9 cellular contexts compared by ENCODE assay signal in the genomic region with DNA sequence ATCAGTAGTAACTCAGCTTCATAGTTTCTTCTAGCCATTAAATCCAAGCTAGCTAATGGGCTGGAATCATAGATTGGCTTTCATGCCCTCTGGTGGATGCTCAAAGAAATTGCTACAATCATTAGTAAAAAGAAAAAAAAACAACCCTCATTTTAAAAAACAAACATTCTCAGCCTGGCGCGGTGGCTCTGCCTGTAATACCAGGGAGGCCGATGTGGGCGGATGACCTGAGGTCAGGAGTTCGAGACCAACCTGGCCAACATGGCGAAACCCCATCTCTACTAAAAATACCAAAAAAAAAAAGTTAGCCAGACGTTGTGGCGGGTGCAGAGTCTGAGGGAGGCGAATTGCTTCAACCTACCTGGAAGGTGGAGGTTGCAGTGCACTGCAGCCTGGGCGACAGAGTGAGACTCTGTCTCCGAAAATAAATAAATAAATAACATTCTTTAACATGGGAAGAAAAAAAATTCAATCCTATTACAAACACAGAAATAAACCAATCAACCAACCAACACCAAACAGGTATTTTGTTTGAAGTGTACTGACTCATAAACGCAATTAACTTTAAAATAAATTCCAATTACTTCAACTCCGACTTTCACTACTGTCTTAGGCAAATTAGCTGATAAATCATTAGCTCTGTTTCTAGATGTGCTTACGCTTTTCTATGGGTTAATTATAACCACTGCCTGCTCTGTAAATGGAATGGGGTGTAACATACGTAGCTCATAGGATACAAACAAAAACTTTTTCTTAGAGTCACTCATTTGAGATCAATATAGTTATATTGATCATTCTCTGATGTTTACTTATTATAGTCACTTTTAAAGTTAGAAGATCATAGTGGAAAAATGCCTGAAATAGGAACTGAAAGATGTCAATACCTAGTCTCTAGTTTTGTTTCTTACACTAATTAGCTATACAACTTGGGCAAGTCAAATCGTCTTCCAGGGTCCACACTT. TPM values are rescaled to one million over a fixed set of nuclear protein-coding genes. Genes with fewer than 3 reads are reported as not detected.
DNase-seq lines count a peak whose midpoint lies in the region; ATAC-seq and TF ChIP-seq lines count a peak whose summit lies in the region.
"Had no signal": no experiment of that assay in that cellular context is flagged by ENCODE, and none has a peak within 500 bp of the region (broad histone marks: within the 10 kb centered on the region; RNA-seq: fewer than 3 reads in every experiment).

No MANE protein-coding gene starts in this region.

- peak overlapping the region in 3 of 59 donors; percentile 29 to 47 (median 39) for H3K27ac ChIP-seq in dorsolateral prefrontal cortex
- H3K27ac ChIP-seq in lung (ENCODE audit: low read depth in 1 of 2, low read length in 1 of 2), result no peak overlapping the region

- H3K9me3 Mint-ChIP-seq in WTC11, result no peaks in the 10 kb centered on the region

- ATAC-seq in GM18873 (IDR thresholded peaks at IDR 0.05; ENCODE audit: low FRiP score, unreplicated experiment) (peak; percentile 57), HG03095 (IDR thresholded peaks at IDR 0.05; ENCODE audit: unreplicated experiment) (peak; percentile 61), WTC11 (peak; percentile 96), lung (ENCODE audit: insufficient read depth, low FRiP score) (peak; percentile 71)

- no peaks in the 10 kb centered on the region for H3K27me3 Mint-ChIP-seq in WTC11 (ENCODE audit: low read depth)

- H3K4me1 Mint-ChIP-seq in WTC11, result no peaks in the 10 kb centered on the region

- POLR2A ChIA-PET in WTC11 (lab: Charles Lee), result interaction anchor here (1.0 kb wide), 1 partner anchor 102 kb away, joined by 4 read pairs; a partner anchor contains a TSS

- H3K9me3 ChIP-seq in BE2C, result no peaks in the 10 kb centered on the region
- no peaks in the 10 kb centered on the region for H3K9me3 ChIP-seq in lung (ENCODE audit: control insufficient read depth in 2 of 2, insufficient read depth in 1 of 2, low read length in 1 of 2)

- H3K36me3 Mint-ChIP-seq in WTC11, result no peaks in the 10 kb centered on the region

- peak; percentile 75 for TF ChIP-seq CTCF in BE2C (IDR thresholded peaks at IDR 0.05; ENCODE audit: low read depth, low read length)
- TF ChIP-seq CTCF in WTC11 (IDR thresholded peaks at IDR 0.05), result peak; percentile 58; the same call in 1 of the 2 replicates
- TF ChIP-seq CTCF in dorsolateral prefrontal cortex (IDR thresholded peaks at IDR 0.05 in 54 of 56, conservative IDR thresholded peaks at IDR 0.05 in 2 of 56; ENCODE audit: low read depth in 1 of 56, partially characterized antibody in 56 of 56), result peak; percentile 44 to 84 (median 71)
- TF ChIP-seq CTCF in lung (IDR thresholded peaks at IDR 0.05; ENCODE audit: control extremely low read depth, extremely low read depth), result peak; percentile 35

- H3K36me3 ChIP-seq in BE2C (no peaks in the 10 kb centered on the region), lung (ENCODE audit: control insufficient read depth in 2 of 2, insufficient read depth in 2 of 2, low read length in 2 of 2) (no peaks in the 10 kb centered on the region)

- H3K4me3 ChIP-seq in BE2C (ENCODE audit: low read depth, low read length) (no peak overlapping the region), dorsolateral prefrontal cortex (peak overlapping the region in 31 of 59 donors; percentile 1 to 51 (median 26)), lung (no peak overlapping the region)

- WGBS in lung, 2 donors, result 30 to 32% methylated on average over 16 of the region's 16 CpGs

- DNase-seq in BE2C, result peak; percentile 40
- peak; percentile 35 for DNase-seq in NCI-H2171 (lab: John Stamatoyannopoulos, UW)
- peak; percentile 78 for DNase-seq in WTC11 (ENCODE audit: low spot score)
- peak in 5 of 10 donors; percentile 28 to 51 (median 44) for DNase-seq in dorsolateral prefrontal cortex
- DNase-seq in lung (ENCODE audit: low spot score), result peak; percentile 35
- DNase-seq in superior temporal gyrus (ENCODE audit: extremely low spot score), result peak; percentile 81

- H3K4me3 Mint-ChIP-seq in WTC11, result peak overlapping the region; percentile 7; the same call in 1 of the 2 replicates

- no peaks in the 10 kb centered on the region for H3K27me3 ChIP-seq in BE2C
- H3K27me3 ChIP-seq in dorsolateral prefrontal cortex, result no peaks in the 10 kb centered on the region
- H3K27me3 ChIP-seq in lung (ENCODE audit: control insufficient read depth, insufficient read depth), result no peaks in the 10 kb centered on the region

- intact Hi-C loops in dorsolateral prefrontal cortex (cut with DNase I), result loop anchor here (5.0 to 10.0 kb wide), 3 partner anchors 88 to 200 kb away; a partner anchor contains a TSS

- H3K27ac Mint-ChIP-seq in WTC11, result 0 out of 2 replicates have a peak overlapping the region, but pooled peaks have one; percentile 50

- H3K4me1 ChIP-seq in BE2C (no peaks in the 10 kb centered on the region), lung (ENCODE audit: control insufficient read depth in 2 of 2, insufficient read depth in 2 of 2, low read length in 2 of 2) (no peaks in the 10 kb centered on the region)

- CTCF ChIA-PET in WTC11 (lab: Charles Lee), result interaction anchor here (0.5 to 2.9 kb wide), 12 partner anchors 8 to 476 kb away, joined by 3 to 17 read pairs (median 4); a partner anchor contains a TSS

TF ChIP-seq in WTC11, 78 proteins besides CTCF, POLR2A, EP300 and RAD21 (continues in another document):
- no peak for TF ChIP-seq SOX15 (CRISPR knock-in tag; IDR thresholded peaks at IDR 0.05)
- no peak for TF ChIP-seq KAT7 (CRISPR knock-in tag; IDR thresholded peaks at IDR 0.05; ENCODE audit: borderline replicate concordance)
- peak; percentile 82 for TF ChIP-seq PRRX2 (CRISPR knock-in tag; IDR thresholded peaks at IDR 0.05)
- no peak; the same call in 1 of the 2 replicates for TF ChIP-seq ETV6 (CRISPR knock-in tag; IDR thresholded peaks at IDR 0.05)
- TF ChIP-seq, protein P1, sequence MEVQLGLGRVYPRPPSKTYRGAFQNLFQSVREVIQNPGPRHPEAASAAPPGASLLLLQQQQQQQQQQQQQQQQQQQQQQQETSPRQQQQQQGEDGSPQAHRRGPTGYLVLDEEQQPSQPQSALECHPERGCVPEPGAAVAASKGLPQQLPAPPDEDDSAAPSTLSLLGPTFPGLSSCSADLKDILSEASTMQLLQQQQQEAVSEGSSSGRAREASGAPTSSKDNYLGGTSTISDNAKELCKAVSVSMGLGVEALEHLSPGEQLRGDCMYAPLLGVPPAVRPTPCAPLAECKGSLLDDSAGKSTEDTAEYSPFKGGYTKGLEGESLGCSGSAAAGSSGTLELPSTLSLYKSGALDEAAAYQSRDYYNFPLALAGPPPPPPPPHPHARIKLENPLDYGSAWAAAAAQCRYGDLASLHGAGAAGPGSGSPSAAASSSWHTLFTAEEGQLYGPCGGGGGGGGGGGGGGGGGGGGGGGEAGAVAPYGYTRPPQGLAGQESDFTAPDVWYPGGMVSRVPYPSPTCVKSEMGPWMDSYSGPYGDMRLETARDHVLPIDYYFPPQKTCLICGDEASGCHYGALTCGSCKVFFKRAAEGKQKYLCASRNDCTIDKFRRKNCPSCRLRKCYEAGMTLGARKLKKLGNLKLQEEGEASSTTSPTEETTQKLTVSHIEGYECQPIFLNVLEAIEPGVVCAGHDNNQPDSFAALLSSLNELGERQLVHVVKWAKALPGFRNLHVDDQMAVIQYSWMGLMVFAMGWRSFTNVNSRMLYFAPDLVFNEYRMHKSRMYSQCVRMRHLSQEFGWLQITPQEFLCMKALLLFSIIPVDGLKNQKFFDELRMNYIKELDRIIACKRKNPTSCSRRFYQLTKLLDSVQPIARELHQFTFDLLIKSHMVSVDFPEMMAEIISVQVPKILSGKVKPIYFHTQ (CRISPR knock-in tag; IDR thresholded peaks at IDR 0.05), result peak; percentile 63; the same call in 1 of the 2 replicates
- TF ChIP-seq, protein P2, sequence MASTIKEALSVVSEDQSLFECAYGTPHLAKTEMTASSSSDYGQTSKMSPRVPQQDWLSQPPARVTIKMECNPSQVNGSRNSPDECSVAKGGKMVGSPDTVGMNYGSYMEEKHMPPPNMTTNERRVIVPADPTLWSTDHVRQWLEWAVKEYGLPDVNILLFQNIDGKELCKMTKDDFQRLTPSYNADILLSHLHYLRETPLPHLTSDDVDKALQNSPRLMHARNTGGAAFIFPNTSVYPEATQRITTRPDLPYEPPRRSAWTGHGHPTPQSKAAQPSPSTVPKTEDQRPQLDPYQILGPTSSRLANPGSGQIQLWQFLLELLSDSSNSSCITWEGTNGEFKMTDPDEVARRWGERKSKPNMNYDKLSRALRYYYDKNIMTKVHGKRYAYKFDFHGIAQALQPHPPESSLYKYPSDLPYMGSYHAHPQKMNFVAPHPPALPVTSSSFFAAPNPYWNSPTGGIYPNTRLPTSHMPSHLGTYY (CRISPR knock-in tag; IDR thresholded peaks at IDR 0.05), result peak; percentile 77; the same call in 1 of the 2 replicates
- TF ChIP-seq, protein P3, sequence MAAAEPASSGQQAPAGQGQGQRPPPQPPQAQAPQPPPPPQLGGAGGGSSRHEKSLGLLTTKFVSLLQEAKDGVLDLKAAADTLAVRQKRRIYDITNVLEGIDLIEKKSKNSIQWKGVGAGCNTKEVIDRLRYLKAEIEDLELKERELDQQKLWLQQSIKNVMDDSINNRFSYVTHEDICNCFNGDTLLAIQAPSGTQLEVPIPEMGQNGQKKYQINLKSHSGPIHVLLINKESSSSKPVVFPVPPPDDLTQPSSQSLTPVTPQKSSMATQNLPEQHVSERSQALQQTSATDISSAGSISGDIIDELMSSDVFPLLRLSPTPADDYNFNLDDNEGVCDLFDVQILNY (CRISPR knock-in tag; IDR thresholded peaks at IDR 0.05), result no peak
- TF ChIP-seq, protein P4, sequence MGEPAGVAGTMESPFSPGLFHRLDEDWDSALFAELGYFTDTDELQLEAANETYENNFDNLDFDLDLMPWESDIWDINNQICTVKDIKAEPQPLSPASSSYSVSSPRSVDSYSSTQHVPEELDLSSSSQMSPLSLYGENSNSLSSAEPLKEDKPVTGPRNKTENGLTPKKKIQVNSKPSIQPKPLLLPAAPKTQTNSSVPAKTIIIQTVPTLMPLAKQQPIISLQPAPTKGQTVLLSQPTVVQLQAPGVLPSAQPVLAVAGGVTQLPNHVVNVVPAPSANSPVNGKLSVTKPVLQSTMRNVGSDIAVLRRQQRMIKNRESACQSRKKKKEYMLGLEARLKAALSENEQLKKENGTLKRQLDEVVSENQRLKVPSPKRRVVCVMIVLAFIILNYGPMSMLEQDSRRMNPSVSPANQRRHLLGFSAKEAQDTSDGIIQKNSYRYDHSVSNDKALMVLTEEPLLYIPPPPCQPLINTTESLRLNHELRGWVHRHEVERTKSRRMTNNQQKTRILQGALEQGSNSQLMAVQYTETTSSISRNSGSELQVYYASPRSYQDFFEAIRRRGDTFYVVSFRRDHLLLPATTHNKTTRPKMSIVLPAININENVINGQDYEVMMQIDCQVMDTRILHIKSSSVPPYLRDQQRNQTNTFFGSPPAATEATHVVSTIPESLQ (CRISPR knock-in tag; IDR thresholded peaks at IDR 0.05), result no peak
- TF ChIP-seq NFYB (CRISPR knock-in tag; conservative IDR thresholded peaks at IDR 0.05; ENCODE audit: low read depth), result no peak

RNA-seq across cellular contexts. Expression of a gene that starts 24.9 kb away (rescaled TPM):
- polyA plus RNA-seq in BE2C (2012; ENCODE audit: insufficient read depth, insufficient read length, low read depth), result not detected
- total RNA-seq in WTC11 (2021), result not detected in 3 replicates
- total RNA-seq in dorsolateral prefrontal cortex, result not detected
- not detected for total RNA-seq in lung
- not detected for polyA plus RNA-seq in lung
- polyA plus RNA-seq: thymus had no signal

RNA-seq across cellular contexts. Expression of a gene that starts 36.8 kb away (rescaled TPM):
- 0.14 TPM for polyA plus RNA-seq in BE2C (2012; ENCODE audit: insufficient read depth, insufficient read length, low read depth)
- not detected in 3 replicates for total RNA-seq in WTC11 (2021)
- total RNA-seq in dorsolateral prefrontal cortex, result 1 to 10 TPM in 71 of 120 experiments, under 1 TPM in 47, not detected in 2; 0.19 to 5.1 (median 1.3) TPM
- total RNA-seq in lung, result 1 to 10 TPM in 1 of 2 donors, under 1 TPM in 1; 0.26 to 2.0 TPM
- under 1 TPM; 0.16 to 0.65 TPM for polyA plus RNA-seq in lung

Comparison
In these comparisons a context has a peak if more than half of its experiments do, and no peak if none do; other contexts are left out.
1. H3K4me3 ChIP-seq: peak in dorsolateral prefrontal cortex (31 of 59); none in BE2C (single experiment) and lung (single experiment).
2. Peak in every context shown above with its lines, with median percentiles within 50 percentile points of each other: CTCF ChIP-seq and ATAC-seq.